ENCODE assay signal across 1 cellular context in genomic region chr7:25952277-25953057, GRCh38.
TF ChIP-seq lines count a peak whose summit lies in the region.

No MANE protein-coding gene starts in this region.

TF ChIP-seq in HepG2, 621 proteins besides CTCF, POLR2A, EP300 and RAD21 (continued from another document and continues in another):
- no peak for TF ChIP-seq ZNF101 (CRISPR knock-in tag; IDR thresholded peaks at IDR 0.05; ENCODE audit: borderline replicate concordance, low read depth)
- peak; percentile 98 for TF ChIP-seq HOXA3 (CRISPR knock-in tag; IDR thresholded peaks at IDR 0.05)
- no peak for TF ChIP-seq ZNF567 (CRISPR knock-in tag; IDR thresholded peaks at IDR 0.05; ENCODE audit: borderline replicate concordance)
- peak; percentile 92 for TF ChIP-seq RXRA (CRISPR knock-in tag; IDR thresholded peaks at IDR 0.05)
- TF ChIP-seq ZNF703 (CRISPR knock-in tag; IDR thresholded peaks at IDR 0.05; ENCODE audit: borderline replicate concordance): no peak
- no peak for TF ChIP-seq ZNF790 (CRISPR knock-in tag; IDR thresholded peaks at IDR 0.05; ENCODE audit: borderline replicate concordance)
- TF ChIP-seq HNRNPH1 (optimal IDR thresholded peaks at IDR 0.05; ENCODE audit: low read depth, low read length): no peak
- no peak for TF ChIP-seq GLMP (CRISPR knock-in tag; IDR thresholded peaks at IDR 0.05; ENCODE audit: borderline replicate concordance)
- TF ChIP-seq IKZF4 (CRISPR knock-in tag; IDR thresholded peaks at IDR 0.05; ENCODE audit: borderline replicate concordance, low read depth, not compliant biosample characterization): peak; percentile 32
- peak; percentile 65; the same call in 1 of the 2 replicates for TF ChIP-seq EHMT2 (IDR thresholded peaks at IDR 0.05; ENCODE audit: borderline replicate concordance, low read depth, low read length)
- TF ChIP-seq ZNF674 (CRISPR knock-in tag; IDR thresholded peaks at IDR 0.05; ENCODE audit: low read depth): no peak
- TF ChIP-seq LRRFIP1 (CRISPR knock-in tag; conservative IDR thresholded peaks at IDR 0.05): no peak
- TF ChIP-seq ARID4A (CRISPR knock-in tag; IDR thresholded peaks at IDR 0.05; ENCODE audit: borderline replicate concordance): peak; percentile 84; the same call in 1 of the 2 replicates
- no peak for TF ChIP-seq TRIM22 (IDR thresholded peaks at IDR 0.05)
- TF ChIP-seq BRF2 (CRISPR knock-in tag; IDR thresholded peaks at IDR 0.05): peak; percentile 73; the same call in 1 of the 2 replicates
- TF ChIP-seq ZNF468 (CRISPR knock-in tag; IDR thresholded peaks at IDR 0.05): no peak
- TF ChIP-seq ZNF234 (CRISPR knock-in tag; conservative IDR thresholded peaks at IDR 0.05): no peak
- peak; percentile 94 for TF ChIP-seq HOXA5 (CRISPR knock-in tag; IDR thresholded peaks at IDR 0.05)
- TF ChIP-seq ZNF225 (CRISPR knock-in tag; IDR thresholded peaks at IDR 0.05): peak; percentile 87
- peak; percentile 76 for TF ChIP-seq KMT2A (CRISPR knock-in tag; IDR thresholded peaks at IDR 0.05)
- no peak for TF ChIP-seq WIZ (CRISPR knock-in tag; IDR thresholded peaks at IDR 0.05)
- TF ChIP-seq HMGXB3 (CRISPR knock-in tag; IDR thresholded peaks at IDR 0.05; ENCODE audit: borderline replicate concordance): no peak; the same call in 1 of the 2 replicates
- no peak for TF ChIP-seq ZFYVE20 (CRISPR knock-in tag; IDR thresholded peaks at IDR 0.05; ENCODE audit: borderline replicate concordance, low read depth)
- TF ChIP-seq HBP1 (CRISPR knock-in tag; IDR thresholded peaks at IDR 0.05; ENCODE audit: low read depth): no peak
- TF ChIP-seq ZNF318 (CRISPR knock-in tag; IDR thresholded peaks at IDR 0.05): no peak
